ENCODE assay signal across 8 cellular contexts in the genomic region with DNA sequence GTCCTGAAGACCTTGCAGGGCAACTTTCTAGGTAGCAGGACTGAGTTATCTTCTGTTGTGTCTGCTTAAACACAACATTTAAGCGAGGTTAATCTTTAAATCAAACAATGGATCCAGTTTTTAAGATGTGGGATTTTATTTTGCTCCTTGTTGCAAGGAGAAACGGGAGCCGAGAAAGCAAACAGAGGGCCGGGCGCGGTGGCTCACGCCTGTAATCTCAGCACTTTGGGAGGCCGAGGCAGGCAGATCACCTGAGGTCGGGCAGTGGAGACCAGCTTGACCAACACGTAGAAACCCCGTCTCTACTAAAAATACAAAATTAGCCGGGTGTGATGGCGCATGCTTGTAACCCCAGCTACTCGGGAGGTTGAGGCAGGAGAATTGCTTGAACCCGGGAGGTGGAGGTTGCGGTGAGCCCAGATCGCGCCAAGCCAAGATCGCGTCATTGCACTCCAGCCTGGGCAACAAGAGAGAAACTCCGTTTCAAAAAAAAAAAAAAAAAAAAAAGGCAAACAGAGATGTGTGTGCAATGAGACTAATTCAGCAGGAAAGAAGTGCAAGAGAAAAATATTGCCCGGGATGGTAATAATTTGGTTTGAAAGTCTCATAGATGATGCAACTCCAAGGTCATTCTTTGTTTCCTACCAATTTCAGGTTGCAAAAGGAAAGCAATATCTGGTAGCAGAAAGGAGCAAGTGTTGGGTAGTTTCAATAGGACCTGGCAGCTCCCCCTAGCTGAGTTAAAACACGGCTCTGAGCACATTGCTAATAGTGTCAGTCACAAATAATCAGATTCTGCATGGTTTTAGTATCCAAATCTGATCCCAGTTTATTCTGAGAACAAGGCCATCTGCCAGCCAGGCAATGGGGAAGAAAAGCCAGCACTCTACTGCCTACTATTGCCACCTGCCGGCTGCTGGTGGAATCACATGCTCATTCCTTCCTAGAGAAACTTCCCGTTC.
DNase-seq lines count a peak whose midpoint lies in the region; ATAC-seq lines count a peak whose summit lies in the region.

No MANE protein-coding gene starts in this region.

- peak; percentile 80 for DNase-seq in A172 (ENCODE audit: low spot score)
- DNase-seq in NCI-H748 treated with DMSO at 0.1 percent for 48 hours (lab: John Stamatoyannopoulos, UW), result peak; percentile 73
- DNase-seq in activated CD4-positive, alpha-beta memory T cell treated with anti-CD3 and anti-CD28 coated beads, Interleukin-2, amount 10 ng/mL, durations not matched to agents 7 days and 5 days, result peak; percentile 74
- DNase-seq in effector memory CD4-positive, alpha-beta T cell, result peak; percentile 35 to 54 (median 38)
- DNase-seq in medulla oblongata (ENCODE audit: extremely low spot score), result peak; percentile 95
- peak; percentile 37 for DNase-seq in stimulated activated CD8-positive, alpha-beta memory T cell treated with anti-CD3 and anti-CD28 coated beads, Interleukin-12 subunit alpha, Interleukin-12 subunit beta, amount 100 ng/mL, for 4 hours (ENCODE audit: low read depth)

- H3K4me3 Mint-ChIP-seq in activated CD4-positive, alpha-beta memory T cell treated with anti-CD3 and anti-CD28 coated beads, Interleukin-2, amount 10 ng/mL, durations not matched to agents 7 days and 5 days, result no peak overlapping the region

- peak; percentile 82 for ATAC-seq in GM18502 (IDR thresholded peaks at IDR 0.05; ENCODE audit: poor library complexity, unreplicated experiment)
- peak; percentile 72 for ATAC-seq in HG03571 (IDR thresholded peaks at IDR 0.05; ENCODE audit: unreplicated experiment)

- H3K9me3 ChIP-seq in effector memory CD4-positive, alpha-beta T cell (ENCODE audit: control insufficient read depth, low read length), result no peaks in the 10 kb centered on the region

- H3K4me3 ChIP-seq in effector memory CD4-positive, alpha-beta T cell (ENCODE audit: insufficient read depth, low read depth, low read length, poor library complexity, severe bottlenecking), result no peak overlapping the region

- CTCF ChIA-PET in activated CD4-positive, alpha-beta memory T cell treated with anti-CD3 and anti-CD28 coated beads, Interleukin-2, amount 10 ng/mL, durations not matched to agents 7 days and 5 days (lab: Charles Lee), result interaction anchor here (0.7 to 8.4 kb wide), 23 partner anchors 9 to 407 kb away, joined by 3 to 112 read pairs (median 4); a partner anchor contains a TSS

- POLR2A ChIA-PET in activated CD4-positive, alpha-beta memory T cell treated with anti-CD3 and anti-CD28 coated beads, Interleukin-2, amount 10 ng/mL, durations not matched to agents 7 days and 5 days (lab: Charles Lee), result interaction anchor here (3.2 kb wide), 1 partner anchor 191 kb away, joined by 17 read pairs; no protein-coding TSS in a partner anchor

- peaks cover 5% of the 10 kb centered on the region for H3K27me3 Mint-ChIP-seq in activated CD4-positive, alpha-beta memory T cell treated with anti-CD3 and anti-CD28 coated beads, Interleukin-2, amount 10 ng/mL, durations not matched to agents 7 days and 5 days

- no peaks in the 10 kb centered on the region for H3K36me3 Mint-ChIP-seq in activated CD4-positive, alpha-beta memory T cell treated with anti-CD3 and anti-CD28 coated beads, Interleukin-2, amount 10 ng/mL, durations not matched to agents 7 days and 5 days (ENCODE audit: low read depth)

- peaks cover 3% of the 10 kb centered on the region for H3K4me1 Mint-ChIP-seq in activated CD4-positive, alpha-beta memory T cell treated with anti-CD3 and anti-CD28 coated beads, Interleukin-2, amount 10 ng/mL, durations not matched to agents 7 days and 5 days

- no peaks in the 10 kb centered on the region for H3K9me3 Mint-ChIP-seq in activated CD4-positive, alpha-beta memory T cell treated with anti-CD3 and anti-CD28 coated beads, Interleukin-2, amount 10 ng/mL, durations not matched to agents 7 days and 5 days

- no peaks in the 10 kb centered on the region for H3K36me3 ChIP-seq in effector memory CD4-positive, alpha-beta T cell (ENCODE audit: control insufficient read depth, insufficient read depth, low read length)

- no peaks in the 10 kb centered on the region for H3K27me3 ChIP-seq in effector memory CD4-positive, alpha-beta T cell (replicated peaks; ENCODE audit: control insufficient read depth, insufficient read depth, low read length, poor library complexity, severe bottlenecking)

- no peak overlapping the region for H3K27ac Mint-ChIP-seq in activated CD4-positive, alpha-beta memory T cell treated with anti-CD3 and anti-CD28 coated beads, Interleukin-2, amount 10 ng/mL, durations not matched to agents 7 days and 5 days

- H3K4me1 ChIP-seq in effector memory CD4-positive, alpha-beta T cell (ENCODE audit: control insufficient read depth, insufficient read depth, low read length, poor library complexity, severe bottlenecking), result no peaks in the 10 kb centered on the region

- no peak overlapping the region for H3K27ac ChIP-seq in effector memory CD4-positive, alpha-beta T cell (ENCODE audit: insufficient read depth, low read length, poor library complexity, severe bottlenecking)

Comparison
In these comparisons a context has a peak if more than half of its experiments do, and no peak if none do; other contexts are left out.
1. DNase-seq: peak in every context shown above with its lines; median percentile 95 in medulla oblongata; 80 in A172; 74 in activated CD4-positive, alpha-beta memory T cell treated with anti-CD3 and anti-CD28 coated beads, Interleukin-2, amount 10 ng/mL, durations not matched to agents 7 days and 5 days; 73 in NCI-H748 treated with DMSO at 0.1 percent for 48 hours; 38 in effector memory CD4-positive, alpha-beta T cell; 37 in stimulated activated CD8-positive, alpha-beta memory T cell treated with anti-CD3 and anti-CD28 coated beads, Interleukin-12 subunit alpha, Interleukin-12 subunit beta, amount 100 ng/mL, for 4 hours.